ENCODE assay signal across 22 cellular contexts in genomic region chr18:77870238-77870637, GRCh38.
DNase-seq lines count a peak whose midpoint lies in the region; ATAC-seq, FAIRE-seq and TF ChIP-seq lines count a peak whose summit lies in the region.
"Had no signal": no experiment of that assay in that cellular context is flagged by ENCODE, and none has a peak within 500 bp of the region (broad histone marks: within the 10 kb centered on the region; RNA-seq: fewer than 3 reads in every experiment).

No MANE protein-coding gene starts in this region.

- POLR2A ChIA-PET in HepG2 (lab: Yijun Ruan, JAX): no interaction called here
- POLR2A ChIA-PET in RWPE1 (lab: Yijun Ruan, JAX; ENCODE audit: low non-redundant PET): no interaction called here

- H3K9me3 ChIP-seq in right lobe of liver (no peaks in the 10 kb centered on the region), HepG2 (ENCODE audit: low read length) (no peaks in the 10 kb centered on the region), lower lobe of right lung (no peaks in the 10 kb centered on the region), aorta (ENCODE audit: control insufficient read depth, low read length) (no peaks in the 10 kb centered on the region)
- H3K9me3 ChIP-seq: A549, BE2C had no signal

- no peaks in the 10 kb centered on the region for H3K4me1 ChIP-seq in right lobe of liver
- no peaks in the 10 kb centered on the region for H3K4me1 ChIP-seq in HepG2 (ENCODE audit: insufficient read depth, low read length)
- no peaks in the 10 kb centered on the region for H3K4me1 ChIP-seq in lower lobe of right lung
- H3K4me1 ChIP-seq in aorta (ENCODE audit: control insufficient read depth in 1 of 2, insufficient read depth in 2 of 2, low read length in 2 of 2): no peaks in the 10 kb centered on the region
- H3K4me1 ChIP-seq: A549, BE2C had no signal

- DNase-seq in right lobe of liver (peak in 1 of 3 donors; percentile 50), HepG2 (ENCODE audit: low spot score) (no peak), left ventricle myocardium superior (no peak), lower lobe of right lung (no peak), aorta (no peak), SIG-M5 treated with dmso at 0.1 percent for 504 hours (lab: John Stamatoyannopoulos, UW; ENCODE audit: unreplicated experiment) (no peak), RWPE1 (ENCODE audit: low spot score) (no peak)
- DNase-seq: BE2C; KBM-7; NCI-H1092; NCI-H1436; NCI-H187 treated with DMSO at 0.1 percent for 48 hours; NCI-H2107; NCI-H226; NCI-H510A treated with DMSO at 0.1 percent for 48 hours; NCI-H774; NK-92 treated with Interleukin-12 subunit alpha and Interleukin-12 subunit beta, amount 100 ng/mL, for 24 hours had no signal

- CTCF ChIA-PET in HepG2 (lab: Yijun Ruan, JAX; ENCODE audit: low intra/inter-chr PET ratio, low total read pairs): no interaction called here
- CTCF ChIA-PET in RWPE1 (lab: Yijun Ruan, JAX): no interaction called here

- H3K36me3 ChIP-seq in right lobe of liver (no peaks in the 10 kb centered on the region), HepG2 (replicated peaks in 1 of 2; ENCODE audit: control insufficient read depth in 1 of 2, insufficient read depth in 2 of 2, low read length in 2 of 2) (no peaks in the 10 kb centered on the region), lower lobe of right lung (no peaks in the 10 kb centered on the region), aorta (ENCODE audit: control insufficient read depth in 1 of 2, insufficient read depth in 2 of 2, low read length in 1 of 2) (no peaks in the 10 kb centered on the region)
- H3K36me3 ChIP-seq: BE2C had no signal

- peak; percentile 72 to 89 (median 78) for ATAC-seq in right lobe of liver
- ATAC-seq in HepG2: no peak
- peak; percentile 29 for ATAC-seq in left ventricle myocardium superior
- peak; percentile 58 to 64 for ATAC-seq in lower lobe of right lung
- peak; percentile 20 for ATAC-seq in aorta (ENCODE audit: low FRiP score)
- no peak for ATAC-seq in GM18867 (IDR thresholded peaks at IDR 0.05; ENCODE audit: unreplicated experiment)
- ATAC-seq: A549, Panc1 had no signal

- no peaks in the 10 kb centered on the region for H3K79me2 ChIP-seq in HepG2 (ENCODE audit: insufficient read depth, low read length)

- H3K4me2 ChIP-seq in HepG2 (ENCODE audit: low read depth, low read length): no peak overlapping the region
- H3K4me2 ChIP-seq: A549 had no signal

- in situ Hi-C loops in HepG2 (cut with HindIII; ENCODE audit: extremely low pct_ligation_motif_present, low pct_unique_long_range_greater_than_20kb): no loop called here

- H3K4me3 ChIP-seq in right lobe of liver: no peak overlapping the region
- no peak overlapping the region for H3K4me3 ChIP-seq in HepG2 (replicated peaks in 1 of 3; ENCODE audit: insufficient read depth in 1 of 3, low read depth in 2 of 3, low read length in 3 of 3)
- peak overlapping the region; percentile 23 for H3K4me3 ChIP-seq in lower lobe of right lung
- H3K4me3 ChIP-seq in aorta (ENCODE audit: low read length in 2 of 2): no peak overlapping the region
- H3K4me3 ChIP-seq: A549 had no signal

- no peak for TF ChIP-seq CTCF in right lobe of liver (IDR thresholded peaks at IDR 0.05)
- no peak for TF ChIP-seq CTCF in HepG2 (CRISPR knock-in tag; IDR thresholded peaks at IDR 0.05)
- TF ChIP-seq CTCF in lower lobe of right lung (IDR thresholded peaks at IDR 0.05): no peak
- no peak for TF ChIP-seq CTCF in RWPE1 (conservative IDR thresholded peaks at IDR 0.05; ENCODE audit: low read depth)

- TF ChIP-seq RAD21 in HepG2 (CRISPR knock-in tag; IDR thresholded peaks at IDR 0.05): no peak

- H3K9ac ChIP-seq in HepG2 (ENCODE audit: insufficient read depth, low read depth, low read length): no peak overlapping the region

- intact Hi-C loops in right lobe of liver (cut with DNase I): no loop called here
- intact Hi-C loops in HepG2 (cut with micrococcal nuclease; ENCODE audit: unreplicated experiment): no loop called here
- intact Hi-C loops in left ventricle myocardium superior (cut with micrococcal nuclease): no loop called here
- intact Hi-C loops in lower lobe of right lung (cut with DNase I): no loop called here
- intact Hi-C loops in aorta (cut with DNase I): no loop called here

- no TSS peak for BruUV-seq in HepG2 (replicated peaks; lab: Mats Ljungman, UMichigan)

- H4K20me1 ChIP-seq in HepG2 (ENCODE audit: insufficient read depth, low read length): no peaks in the 10 kb centered on the region

- no peak for TF ChIP-seq EP300 in HepG2 (IDR thresholded peaks at IDR 0.05; ENCODE audit: low read depth in 2 of 2, low read length in 2 of 2)
- TF ChIP-seq EP300 in HepG2 (CRISPR knock-in tag; IDR thresholded peaks at IDR 0.05; ENCODE audit: borderline replicate concordance): no peak

- H3K27me3 ChIP-seq in right lobe of liver: no peaks in the 10 kb centered on the region
- peaks cover 2 to 32% of the 10 kb centered on the region in 2 experiments; a peak in 4 of 5 replicates for H3K27me3 ChIP-seq in HepG2 (ENCODE audit: control insufficient read depth in 1 of 2, insufficient read depth in 2 of 2, low read length in 2 of 2)
- no peaks in the 10 kb centered on the region for H3K27me3 ChIP-seq in lower lobe of right lung (ENCODE audit: low read depth)
- no peaks in the 10 kb centered on the region for H3K27me3 ChIP-seq in aorta (ENCODE audit: control insufficient read depth in 1 of 2, insufficient read depth in 2 of 2, low read length in 1 of 2)
- H3K27me3 ChIP-seq: BE2C had no signal

- no peak for FAIRE-seq in HepG2 (lab: Jason Lieb, UNC)
- FAIRE-seq: A549, H54 had no signal

- WGBS in right lobe of liver (ENCODE audit: insufficient coverage, low coverage, low lambda C conversion rate, missing lambda C conversion rate): 37% methylated on average over 9 of the region's 9 CpGs
- WGBS in HepG2 (ENCODE audit: low lambda C conversion rate): 15% methylated on average over 8 of the region's 9 CpGs
- 40 to 41% methylated on average over 9 of the region's 9 CpGs for WGBS in aorta, 2 donors

- TF ChIP-seq POLR2A in right lobe of liver (IDR thresholded peaks at IDR 0.05) (no peak), HepG2 (IDR thresholded peaks at IDR 0.05; ENCODE audit: insufficient read depth in 1 of 2, low read depth in 2 of 2, low read length in 2 of 2) (no peak)

- H3K27ac ChIP-seq in right lobe of liver: no peak overlapping the region
- H3K27ac ChIP-seq in HepG2 (ENCODE audit: extremely low read length, insufficient read depth, low read length): no peak overlapping the region
- peak overlapping the region; percentile 66 for H3K27ac ChIP-seq in lower lobe of right lung
- no peak overlapping the region for H3K27ac ChIP-seq in aorta (ENCODE audit: low read depth in 1 of 2, low read length in 2 of 2)
- no peak overlapping the region for H3K27ac ChIP-seq in RWPE1
- H3K27ac ChIP-seq: A549, HL-60 had no signal

- no peak overlapping the region for H2AFZ ChIP-seq in HepG2 (ENCODE audit: low read length)

TF ChIP-seq in HepG2, 621 proteins besides CTCF, POLR2A, EP300 and RAD21:
- TF ChIP-seq BHLHE40 (IDR thresholded peaks at IDR 0.05; ENCODE audit: low read length) (no peak), TFDP1 (CRISPR knock-in tag; IDR thresholded peaks at IDR 0.05; ENCODE audit: borderline replicate concordance) (no peak), MZF1 (CRISPR knock-in tag; IDR thresholded peaks at IDR 0.05; ENCODE audit: borderline replicate concordance) (no peak), RXRA (CRISPR knock-in tag; IDR thresholded peaks at IDR 0.05) (no peak)

Comparison
In these comparisons a context has a peak if more than half of its experiments do, and no peak if none do; other contexts are left out.
1. ATAC-seq: peak in right lobe of liver (4 of 4), left ventricle myocardium superior (single experiment), lower lobe of right lung (2 of 2) and aorta (single experiment); none in HepG2 (single experiment) and GM18867 (single experiment).